Comparison of ENCODE assay signal across 14 cellular contexts in genomic region chr7:144824360-144824759, GRCh38. TPM values are rescaled to one million over a fixed set of nuclear protein-coding genes. Genes with fewer than 3 reads are reported as not detected.
DNase-seq lines count a peak whose midpoint lies in the region; ATAC-seq, FAIRE-seq and TF ChIP-seq lines count a peak whose summit lies in the region.
"Had no signal": no experiment of that assay in that cellular context is flagged by ENCODE, and none has a peak within 500 bp of the region (broad histone marks: within the 10 kb centered on the region; RNA-seq: fewer than 3 reads in every experiment).

No MANE protein-coding gene starts in this region.

- no peak overlapping the region for H3K27ac Mint-ChIP-seq in type B pancreatic cell

- DNase-seq in AG20443 (ENCODE audit: low spot score) (peak; percentile 46), HTR-8/SVneo (ENCODE audit: insufficient read length, low spot score) (peak; percentile 31), brain microvascular endothelial cell (peak; percentile 8), kidney glomerular epithelial cell (lab: John Stamatoyannopoulos, UW) (peak; percentile 94), UCSD-AML1 (lab: John Stamatoyannopoulos, UW; ENCODE audit: unreplicated experiment) (no peak), type B pancreatic cell (ENCODE audit: extremely low spot score, unreplicated experiment) (no peak)
- no peak for DNase-seq in activated effector memory CD4-positive, alpha-beta T cell treated with anti-CD3 and anti-CD28 coated beads, Interleukin-2, amount 50 U/mL, for 16 hours
- DNase-seq: COR-L47, MV-4-11, T-helper 9 cell, thyroid gland had no signal

- in situ Hi-C loops in brain microvascular endothelial cell (cut with HindIII; ENCODE audit: low pct_ligation_motif_present, low sequenced_read_pairs): no loop called here

- H3K27me3 ChIP-seq in brain microvascular endothelial cell (replicated peaks): no peaks in the 10 kb centered on the region
- H3K27me3 ChIP-seq: neutrophil, thyroid gland had no signal

- H3K4me1 Mint-ChIP-seq in type B pancreatic cell (ENCODE audit: unreplicated experiment): peaks cover 3% of the 10 kb centered on the region

- FAIRE-seq in HTR-8/SVneo (lab: Jason Lieb, UNC): no peak

- no peak overlapping the region for H3K4me3 ChIP-seq in brain microvascular endothelial cell (ENCODE audit: low read depth, low read length)
- H3K4me3 ChIP-seq: coronary artery, thyroid gland had no signal

- no peaks in the 10 kb centered on the region for H3K9me3 Mint-ChIP-seq in type B pancreatic cell

- no peak overlapping the region for H3K27ac ChIP-seq in brain microvascular endothelial cell
- H3K27ac ChIP-seq: coronary artery, neutrophil, thyroid gland had no signal

- no peaks in the 10 kb centered on the region for H3K36me3 Mint-ChIP-seq in type B pancreatic cell

- H3K27me3 Mint-ChIP-seq in type B pancreatic cell: no peaks in the 10 kb centered on the region

- ATAC-seq in HG03565 (IDR thresholded peaks at IDR 0.05; ENCODE audit: unreplicated experiment): no peak

- TF ChIP-seq CTCF in brain microvascular endothelial cell (IDR thresholded peaks at IDR 0.05; ENCODE audit: low read depth, low read length, missing control alignments): no peak
- TF ChIP-seq CTCF in type B pancreatic cell (conservative IDR thresholded peaks at IDR 0.05): no peak

- H3K36me3 ChIP-seq in brain microvascular endothelial cell (replicated peaks): no peaks in the 10 kb centered on the region
- H3K36me3 ChIP-seq: neutrophil, thyroid gland had no signal

- H3K4me3 Mint-ChIP-seq in type B pancreatic cell: no peak overlapping the region

RNA-seq across cellular contexts. Expression of gene TPK1, which starts 11.5 kb away (rescaled TPM):
- 2.5 and 3.2 TPM in 2 replicates for total RNA-seq in type B pancreatic cell (ENCODE audit: low replicate concordance)

Comparison
In these comparisons a context has a peak if more than half of its experiments do, and no peak if none do; other contexts are left out.
1. DNase-seq: peak in AG20443 (single experiment), HTR-8/SVneo (single experiment), brain microvascular endothelial cell (single experiment) and kidney glomerular epithelial cell (single experiment); none in UCSD-AML1 (single experiment), type B pancreatic cell (single experiment) and activated effector memory CD4-positive, alpha-beta T cell treated with anti-CD3 and anti-CD28 coated beads, Interleukin-2, amount 50 U/mL, for 16 hours (single experiment).